ENCODE assay signal across 34 cellular contexts in genomic region chr7:45470031-45470430, GRCh38.
"Had no signal": no experiment of that assay in that cellular context is flagged by ENCODE, and none has a peak within 500 bp of the region (broad histone marks: within the 10 kb centered on the region; RNA-seq: fewer than 3 reads in every experiment).

No MANE protein-coding gene starts in this region.

- H3K36me3 ChIP-seq: MG63 had no signal

- H3K9ac ChIP-seq: KMS-11 had no signal

- DNase-seq: Karpas-422, Kasumi-1, KG1, MG63, MM.1S, MV-4-11, NCI-H1048, NCI-H1092, NCI-H1092 treated with DMSO at 0.1 percent for 48 hours, NCI-H1105, NCI-H1105 treated with DMSO at 0.1 percent for 48 hours, NCI-H1417, NCI-H1417 treated with DMSO at 0.1 percent for 48 hours, NCI-H1436, NCI-H1436 treated with DMSO at 0.1 percent for 48 hours, NCI-H146, NCI-H1694, NCI-H1694 treated with DMSO at 0.1 percent for 48 hours, NCI-H187, NCI-H187 treated with DMSO at 0.1 percent for 48 hours, NCI-H1930, NCI-H2029, NCI-H2029 treated with DMSO at 0.1 percent for 48 hours, NCI-H2081, NCI-H2081 treated with DMSO at 0.1 percent for 48 hours, NCI-H2107, NCI-H2171, NCI-H2171 treated with DMSO at 0.1 percent for 48 hours, NCI-H2227 treated with DMSO at 0.1 percent for 48 hours, NCI-H226, NCI-H345, NCI-H446, NCI-H446 treated with DMSO at 0.1 percent for 48 hours had no signal

- H3K9me3 ChIP-seq: MG63 had no signal

- H3K4me3 ChIP-seq: MG63 had no signal

- H3K27me3 ChIP-seq: MG63 had no signal

- H3K4me2 ChIP-seq: KMS-11 had no signal

- H3K27ac ChIP-seq: KMS-11 had no signal
